Comparison of ENCODE assay signal across 22 cellular contexts in the genomic region with DNA sequence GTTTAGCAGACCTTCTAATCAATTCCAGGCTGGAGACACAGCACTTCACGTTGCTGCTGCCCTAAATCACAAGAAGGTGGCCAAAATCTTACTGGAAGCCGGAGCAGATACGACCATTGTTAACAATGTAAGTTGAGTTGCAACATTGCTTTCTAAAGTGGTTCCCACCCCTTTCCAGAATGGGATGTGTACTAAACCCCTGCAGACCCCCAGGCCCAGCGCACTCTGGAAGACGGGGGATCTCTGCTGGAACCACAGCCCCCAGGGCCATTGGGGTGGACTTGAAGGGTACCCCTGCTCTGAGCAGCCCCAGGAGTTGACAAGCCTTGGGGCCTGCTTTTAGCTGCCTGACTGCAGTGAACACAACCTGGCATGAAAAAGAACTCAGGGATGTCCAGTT. TPM values are rescaled to one million over a fixed set of nuclear protein-coding genes. Genes with fewer than 3 reads are reported as not detected.
DNase-seq lines count a peak whose midpoint lies in the region; TF ChIP-seq lines count a peak whose summit lies in the region.
"Had no signal": no experiment of that assay in that cellular context is flagged by ENCODE, and none has a peak within 500 bp of the region (broad histone marks: within the 10 kb centered on the region; RNA-seq: fewer than 3 reads in every experiment).

No MANE protein-coding gene starts in this region.

- H3K36me3 Mint-ChIP-seq in osteocyte (ENCODE audit: unreplicated experiment) = no peaks in the 10 kb centered on the region
- H3K36me3 Mint-ChIP-seq: CD14-positive monocyte had no signal

- DNase-seq in activated effector memory CD4-positive, alpha-beta T cell treated with anti-CD3 and anti-CD28 coated beads, Interleukin-2, amount 50 U/mL, for 16 hours = peak; percentile 25
- DNase-seq in activated effector memory CD4-positive, alpha-beta T cell treated with Interleukin-2 at 50 U/mL for 16 hours = no peak
- DNase-seq in ecto neural progenitor cell (ENCODE audit: low spot score) (peak; percentile 24), osteocyte (ENCODE audit: extremely low spot score, unreplicated experiment) (peak; percentile 83), amygdala (lab: John Stamatoyannopoulos, UW) (no peak), NCI-H748 treated with DMSO at 0.1 percent for 48 hours (lab: John Stamatoyannopoulos, UW) (no peak)
- DNase-seq: 8988T; ACHN; BE2C; C1 segment of cervical spinal cord; CD4-positive, alpha-beta memory T cell; CD4-positive, CD25-positive, alpha-beta regulatory T cell; CD8-positive, alpha-beta memory T cell; COR-L47; DMS 273 treated with DMSO at 0.1 percent for 48 hours; DMS153; DMS53; DMS79; DND-41; EL; GDM1 had no signal

- H3K27me3 Mint-ChIP-seq in osteocyte (ENCODE audit: unreplicated experiment) = no peaks in the 10 kb centered on the region
- H3K27me3 Mint-ChIP-seq: CD4-positive, alpha-beta memory T cell; CD4-positive, CD25-positive, alpha-beta regulatory T cell; CD8-positive, alpha-beta memory T cell had no signal

- no peaks in the 10 kb centered on the region for H3K9me3 Mint-ChIP-seq in osteocyte (ENCODE audit: unreplicated experiment)
- H3K9me3 Mint-ChIP-seq: CD4-positive, alpha-beta memory T cell; CD4-positive, CD25-positive, alpha-beta regulatory T cell; CD8-positive, alpha-beta memory T cell had no signal

- no peak overlapping the region for H3K27ac Mint-ChIP-seq in osteocyte (ENCODE audit: unreplicated experiment)
- H3K27ac Mint-ChIP-seq: CD14-positive monocyte; CD4-positive, CD25-positive, alpha-beta regulatory T cell had no signal

- no peak for TF ChIP-seq CTCF in osteocyte (IDR thresholded peaks at IDR 0.05)

- H3K4me1 Mint-ChIP-seq in osteocyte (ENCODE audit: unreplicated experiment) = no peaks in the 10 kb centered on the region
- H3K4me1 Mint-ChIP-seq: CD4-positive, alpha-beta memory T cell; CD4-positive, CD25-positive, alpha-beta regulatory T cell; CD8-positive, alpha-beta memory T cell had no signal

- H3K4me3 Mint-ChIP-seq in osteocyte (ENCODE audit: unreplicated experiment) = no peak overlapping the region
- H3K4me3 Mint-ChIP-seq: CD14-positive monocyte; CD4-positive, alpha-beta memory T cell; CD4-positive, CD25-positive, alpha-beta regulatory T cell; CD8-positive, alpha-beta memory T cell had no signal

RNA-seq across cellular contexts. Expression of a gene that starts 22.0 kb away (rescaled TPM):
- total RNA-seq in osteocyte = 32.0 and 34.4 TPM in 2 replicates

Comparison
In these comparisons a context has a peak if more than half of its experiments do, and no peak if none do; other contexts are left out.
1. DNase-seq: peak in activated effector memory CD4-positive, alpha-beta T cell treated with anti-CD3 and anti-CD28 coated beads, Interleukin-2, amount 50 U/mL, for 16 hours (single experiment), ecto neural progenitor cell (single experiment) and osteocyte (single experiment); none in activated effector memory CD4-positive, alpha-beta T cell treated with Interleukin-2 at 50 U/mL for 16 hours (single experiment), amygdala (0 of 56) and NCI-H748 treated with DMSO at 0.1 percent for 48 hours (single experiment).